Comparison of ENCODE assay signal across 15 cellular contexts in genomic region chr2:119247844-119248271, GRCh38. TPM values are rescaled to one million over a fixed set of nuclear protein-coding genes. Genes with fewer than 3 reads are reported as not detected.
"Had no signal": no experiment of that assay in that cellular context is flagged by ENCODE, and none has a peak within 500 bp of the region (broad histone marks: within the 10 kb centered on the region; RNA-seq: fewer than 3 reads in every experiment).

No MANE protein-coding gene starts in this region.

- H3K9me3 ChIP-seq: uterus had no signal

- H3K4me1 Mint-ChIP-seq: activated CD4-positive, alpha-beta T cell treated with anti-CD3 and anti-CD28 coated beads, Interleukin-2, amount 10 ng/mL, durations not matched to agents 7 days and 5 days; naive thymus-derived CD4-positive, alpha-beta T cell had no signal

- H3K9me3 Mint-ChIP-seq: activated CD4-positive, alpha-beta T cell treated with anti-CD3 and anti-CD28 coated beads, Interleukin-2, amount 10 ng/mL, durations not matched to agents 7 days and 5 days; activated T-cell treated with anti-CD3 and anti-CD28 coated beads, Interleukin-2, amount 50 U/mL, for 24 hours; dendritic cell treated with granulocyte-macrophage colony-stimulating factor and Interleukin-4, amounts not matched to agents 40 ng/mL and 50 ng/mL, for 4 days; T-helper 1 cell treated with Interleukin-12 subunit alpha and Interleukin-12 subunit beta and Interleukin-4 antibody, amounts not matched to agents 30 μg/mL and 1 μg/mL, for 36 hours had no signal

- DNase-seq: activated CD4-positive, alpha-beta T cell treated with anti-CD3 and anti-CD28 coated beads, Interleukin-2, amount 10 ng/mL, durations not matched to agents 7 days and 5 days; activated CD8-positive, alpha-beta T cell treated with anti-CD3 and anti-CD28 coated beads, Interleukin-2, amount 10 ng/mL, durations not matched to agents 7 days and 5 days; activated gamma-delta T cell; activated T-cell treated with anti-CD3 and anti-CD28 coated beads, Interleukin-2, amount 50 U/mL, for 24 hours; effector CD8-positive, alpha-beta T cell; naive thymus-derived CD4-positive, alpha-beta T cell; stimulated activated CD4-positive, alpha-beta T cell treated with anti-CD3 and anti-CD28 coated beads, Interleukin-4, amount 100 ng/mL, for 4 hours; stimulated activated naive B cell treated with anti-CD40 and anti-IgM and Interleukin-4, amounts not matched to agents 10 μg/mL and 1 μg/mL and 100 μg/mL, for 72 hours; uterus had no signal

- H3K4me1 ChIP-seq: uterus had no signal

- ATAC-seq: activated CD8-positive, alpha-beta T cell treated with anti-CD3 and anti-CD28 coated beads, Interleukin-2, amount 10 ng/mL, durations not matched to agents 7 days and 5 days; naive thymus-derived CD4-positive, alpha-beta T cell; sciatic nerve; stimulated activated naive B cell treated with anti-CD40 and anti-IgM and Interleukin-4, amounts not matched to agents 10 μg/mL and 1 μg/mL and 100 μg/mL, for 72 hours had no signal

- H3K36me3 ChIP-seq: cardiac muscle cell, uterus had no signal

- H3K36me3 Mint-ChIP-seq: activated naive CD8-positive, alpha-beta T cell; naive thymus-derived CD4-positive, alpha-beta T cell; stimulated activated naive B cell treated with anti-CD40 and anti-IgM and Interleukin-4, amounts not matched to agents 10 μg/mL and 1 μg/mL and 100 μg/mL, for 72 hours had no signal

- H3K27ac Mint-ChIP-seq: activated CD4-positive, alpha-beta T cell treated with anti-CD3 and anti-CD28 coated beads, Interleukin-2, amount 10 ng/mL, durations not matched to agents 7 days and 5 days; activated CD8-positive, alpha-beta T cell treated with anti-CD3 and anti-CD28 coated beads, Interleukin-2, amount 10 ng/mL, durations not matched to agents 7 days and 5 days; activated naive CD8-positive, alpha-beta T cell; activated T-cell treated with anti-CD3 and anti-CD28 coated beads, Interleukin-2, amount 50 U/mL, for 24 hours; dendritic cell treated with granulocyte-macrophage colony-stimulating factor and Interleukin-4, amounts not matched to agents 40 ng/mL and 50 ng/mL, for 4 days; stimulated activated naive B cell treated with anti-CD40 and anti-IgM and Interleukin-4, amounts not matched to agents 10 μg/mL and 1 μg/mL and 100 μg/mL, for 72 hours; T-helper 1 cell treated with Interleukin-12 subunit alpha and Interleukin-12 subunit beta and Interleukin-4 antibody, amounts not matched to agents 30 μg/mL and 1 μg/mL, for 36 hours had no signal

- H3K9ac ChIP-seq: parathyroid adenoma had no signal

- H3K27me3 Mint-ChIP-seq: activated CD4-positive, alpha-beta T cell treated with anti-CD3 and anti-CD28 coated beads, Interleukin-2, amount 10 ng/mL, durations not matched to agents 7 days and 5 days; activated naive CD8-positive, alpha-beta T cell; dendritic cell treated with granulocyte-macrophage colony-stimulating factor and Interleukin-4, amounts not matched to agents 40 ng/mL and 50 ng/mL, for 4 days; stimulated activated naive B cell treated with anti-CD40 and anti-IgM and Interleukin-4, amounts not matched to agents 10 μg/mL and 1 μg/mL and 100 μg/mL, for 72 hours had no signal

- H3K4me3 ChIP-seq: cardiac muscle cell, uterus had no signal

- H3K27ac ChIP-seq: cardiac muscle cell, parathyroid adenoma, uterus had no signal

- H3K4me3 Mint-ChIP-seq: activated CD4-positive, alpha-beta T cell treated with anti-CD3 and anti-CD28 coated beads, Interleukin-2, amount 10 ng/mL, durations not matched to agents 7 days and 5 days; activated CD8-positive, alpha-beta T cell treated with anti-CD3 and anti-CD28 coated beads, Interleukin-2, amount 10 ng/mL, durations not matched to agents 7 days and 5 days; activated naive CD8-positive, alpha-beta T cell; activated T-cell treated with anti-CD3 and anti-CD28 coated beads, Interleukin-2, amount 50 U/mL, for 24 hours; dendritic cell treated with granulocyte-macrophage colony-stimulating factor and Interleukin-4, amounts not matched to agents 40 ng/mL and 50 ng/mL, for 4 days; naive thymus-derived CD4-positive, alpha-beta T cell; stimulated activated naive B cell treated with anti-CD40 and anti-IgM and Interleukin-4, amounts not matched to agents 10 μg/mL and 1 μg/mL and 100 μg/mL, for 72 hours; T-helper 1 cell treated with Interleukin-12 subunit alpha and Interleukin-12 subunit beta and Interleukin-4 antibody, amounts not matched to agents 30 μg/mL and 1 μg/mL, for 36 hours had no signal

- H2AFZ ChIP-seq: parathyroid adenoma had no signal

- H3K27me3 ChIP-seq: cardiac muscle cell, uterus had no signal

RNA-seq across cellular contexts. Expression of gene STEAP3, which starts 24.2 kb away (rescaled TPM):
- polyA plus RNA-seq: naive thymus-derived CD4-positive, alpha-beta T cell had no signal
